2 cellular contexts compared by ENCODE assay signal in the genomic region with DNA sequence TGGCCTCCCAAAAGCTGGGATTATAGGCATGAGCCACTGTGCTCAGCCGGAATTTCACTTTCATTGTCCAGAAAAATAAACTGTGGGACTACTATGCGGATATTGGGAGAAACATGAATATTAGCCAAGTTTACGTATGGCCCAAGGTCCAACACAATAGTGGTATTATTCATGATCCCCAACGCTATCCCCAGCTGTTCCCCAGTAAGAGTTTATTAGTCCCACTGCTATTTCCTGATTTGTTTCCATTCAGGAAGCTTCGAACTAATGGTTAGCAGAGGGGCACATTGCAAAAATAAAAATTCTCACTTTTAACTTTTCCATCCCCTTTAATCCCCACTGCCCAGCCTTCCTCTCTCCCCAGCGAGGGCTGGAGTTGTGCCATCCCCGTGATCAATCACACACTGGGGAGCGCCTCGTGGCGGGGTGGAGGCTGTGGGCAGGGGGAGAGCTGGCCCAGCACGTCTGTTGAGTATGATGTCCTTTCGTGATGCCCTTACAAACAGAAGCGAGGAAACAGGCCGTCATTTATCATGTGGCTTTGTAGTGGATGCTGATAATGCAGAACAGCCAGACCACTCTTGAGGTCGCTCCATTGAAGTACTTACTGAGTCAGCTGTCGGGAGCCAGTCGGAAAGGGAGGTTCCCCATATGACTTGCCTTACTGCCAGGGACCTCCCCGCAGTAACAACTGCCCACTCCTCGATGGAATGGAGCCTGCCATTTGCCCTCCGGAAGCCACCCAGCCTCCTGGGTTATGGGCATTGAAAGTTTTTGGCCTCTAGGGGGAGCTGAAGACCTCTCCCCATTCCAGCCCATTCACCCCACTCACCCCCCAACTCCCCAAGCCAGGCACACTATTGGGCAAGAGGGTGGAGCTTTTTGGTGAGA.
TF ChIP-seq lines count a peak whose summit lies in the region.

No MANE protein-coding gene starts in this region.

TF ChIP-seq in HCT116, 20 proteins besides CTCF, POLR2A, EP300 and RAD21 (continued from another document):
- TF ChIP-seq, protein P1, sequence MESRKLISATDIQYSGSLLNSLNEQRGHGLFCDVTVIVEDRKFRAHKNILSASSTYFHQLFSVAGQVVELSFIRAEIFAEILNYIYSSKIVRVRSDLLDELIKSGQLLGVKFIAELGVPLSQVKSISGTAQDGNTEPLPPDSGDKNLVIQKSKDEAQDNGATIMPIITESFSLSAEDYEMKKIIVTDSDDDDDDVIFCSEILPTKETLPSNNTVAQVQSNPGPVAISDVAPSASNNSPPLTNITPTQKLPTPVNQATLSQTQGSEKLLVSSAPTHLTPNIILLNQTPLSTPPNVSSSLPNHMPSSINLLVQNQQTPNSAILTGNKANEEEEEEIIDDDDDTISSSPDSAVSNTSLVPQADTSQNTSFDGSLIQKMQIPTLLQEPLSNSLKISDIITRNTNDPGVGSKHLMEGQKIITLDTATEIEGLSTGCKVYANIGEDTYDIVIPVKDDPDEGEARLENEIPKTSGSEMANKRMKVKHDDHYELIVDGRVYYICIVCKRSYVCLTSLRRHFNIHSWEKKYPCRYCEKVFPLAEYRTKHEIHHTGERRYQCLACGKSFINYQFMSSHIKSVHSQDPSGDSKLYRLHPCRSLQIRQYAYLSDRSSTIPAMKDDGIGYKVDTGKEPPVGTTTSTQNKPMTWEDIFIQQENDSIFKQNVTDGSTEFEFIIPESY (IDR thresholded peaks at IDR 0.05; ENCODE audit: extremely low read depth, insufficient replicate concordance, low read length), result no peak
- TF ChIP-seq EZH2phosphoT487 (IDR thresholded peaks at IDR 0.05; ENCODE audit: borderline replicate concordance) (no peak), POLR2AphosphoS5 (IDR thresholded peaks at IDR 0.05; ENCODE audit: low read depth, low read length) (no peak), FOSL1 (IDR thresholded peaks at IDR 0.05; ENCODE audit: low read depth) (no peak), ZNF274 (IDR thresholded peaks at IDR 0.05; ENCODE audit: low read depth, low read length) (no peak), ZFX (IDR thresholded peaks at IDR 0.05) (no peak), CEBPB (IDR thresholded peaks at IDR 0.05; ENCODE audit: low read depth) (no peak), YY1 (IDR thresholded peaks at IDR 0.05; ENCODE audit: extremely low read depth, insufficient replicate concordance, low read depth, low read length) (no peak), EZH2 (IDR thresholded peaks at IDR 0.05) (no peak), TCF7L2 (IDR thresholded peaks at IDR 0.05; ENCODE audit: borderline replicate concordance, extremely low read depth, insufficient read depth, insufficient read length) (no peak)
- TF ChIP-seq, protein P2, sequence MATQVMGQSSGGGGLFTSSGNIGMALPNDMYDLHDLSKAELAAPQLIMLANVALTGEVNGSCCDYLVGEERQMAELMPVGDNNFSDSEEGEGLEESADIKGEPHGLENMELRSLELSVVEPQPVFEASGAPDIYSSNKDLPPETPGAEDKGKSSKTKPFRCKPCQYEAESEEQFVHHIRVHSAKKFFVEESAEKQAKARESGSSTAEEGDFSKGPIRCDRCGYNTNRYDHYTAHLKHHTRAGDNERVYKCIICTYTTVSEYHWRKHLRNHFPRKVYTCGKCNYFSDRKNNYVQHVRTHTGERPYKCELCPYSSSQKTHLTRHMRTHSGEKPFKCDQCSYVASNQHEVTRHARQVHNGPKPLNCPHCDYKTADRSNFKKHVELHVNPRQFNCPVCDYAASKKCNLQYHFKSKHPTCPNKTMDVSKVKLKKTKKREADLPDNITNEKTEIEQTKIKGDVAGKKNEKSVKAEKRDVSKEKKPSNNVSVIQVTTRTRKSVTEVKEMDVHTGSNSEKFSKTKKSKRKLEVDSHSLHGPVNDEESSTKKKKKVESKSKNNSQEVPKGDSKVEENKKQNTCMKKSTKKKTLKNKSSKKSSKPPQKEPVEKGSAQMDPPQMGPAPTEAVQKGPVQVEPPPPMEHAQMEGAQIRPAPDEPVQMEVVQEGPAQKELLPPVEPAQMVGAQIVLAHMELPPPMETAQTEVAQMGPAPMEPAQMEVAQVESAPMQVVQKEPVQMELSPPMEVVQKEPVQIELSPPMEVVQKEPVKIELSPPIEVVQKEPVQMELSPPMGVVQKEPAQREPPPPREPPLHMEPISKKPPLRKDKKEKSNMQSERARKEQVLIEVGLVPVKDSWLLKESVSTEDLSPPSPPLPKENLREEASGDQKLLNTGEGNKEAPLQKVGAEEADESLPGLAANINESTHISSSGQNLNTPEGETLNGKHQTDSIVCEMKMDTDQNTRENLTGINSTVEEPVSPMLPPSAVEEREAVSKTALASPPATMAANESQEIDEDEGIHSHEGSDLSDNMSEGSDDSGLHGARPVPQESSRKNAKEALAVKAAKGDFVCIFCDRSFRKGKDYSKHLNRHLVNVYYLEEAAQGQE (IDR thresholded peaks at IDR 0.05; ENCODE audit: low read depth), result no peak

TF ChIP-seq in WTC11, 78 proteins besides CTCF, POLR2A, EP300 and RAD21 (continued from another document):
- TF ChIP-seq CREM (CRISPR knock-in tag; IDR thresholded peaks at IDR 0.05) (no peak), CREB1 (CRISPR knock-in tag; IDR thresholded peaks at IDR 0.05) (no peak)
- TF ChIP-seq, protein P3, sequence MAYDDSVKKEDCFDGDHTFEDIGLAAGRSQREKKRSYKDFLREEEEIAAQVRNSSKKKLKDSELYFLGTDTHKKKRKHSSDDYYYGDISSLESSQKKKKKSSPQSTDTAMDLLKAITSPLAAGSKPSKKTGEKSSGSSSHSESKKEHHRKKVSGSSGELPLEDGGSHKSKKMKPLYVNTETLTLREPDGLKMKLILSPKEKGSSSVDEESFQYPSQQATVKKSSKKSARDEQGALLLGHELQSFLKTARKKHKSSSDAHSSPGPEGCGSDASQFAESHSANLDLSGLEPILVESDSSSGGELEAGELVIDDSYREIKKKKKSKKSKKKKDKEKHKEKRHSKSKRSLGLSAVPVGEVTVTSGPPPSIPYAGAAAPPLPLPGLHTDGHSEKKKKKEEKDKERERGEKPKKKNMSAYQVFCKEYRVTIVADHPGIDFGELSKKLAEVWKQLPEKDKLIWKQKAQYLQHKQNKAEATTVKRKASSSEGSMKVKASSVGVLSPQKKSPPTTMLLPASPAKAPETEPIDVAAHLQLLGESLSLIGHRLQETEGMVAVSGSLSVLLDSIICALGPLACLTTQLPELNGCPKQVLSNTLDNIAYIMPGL (CRISPR knock-in tag; IDR thresholded peaks at IDR 0.05), result no peak
